In the genomic region with DNA sequence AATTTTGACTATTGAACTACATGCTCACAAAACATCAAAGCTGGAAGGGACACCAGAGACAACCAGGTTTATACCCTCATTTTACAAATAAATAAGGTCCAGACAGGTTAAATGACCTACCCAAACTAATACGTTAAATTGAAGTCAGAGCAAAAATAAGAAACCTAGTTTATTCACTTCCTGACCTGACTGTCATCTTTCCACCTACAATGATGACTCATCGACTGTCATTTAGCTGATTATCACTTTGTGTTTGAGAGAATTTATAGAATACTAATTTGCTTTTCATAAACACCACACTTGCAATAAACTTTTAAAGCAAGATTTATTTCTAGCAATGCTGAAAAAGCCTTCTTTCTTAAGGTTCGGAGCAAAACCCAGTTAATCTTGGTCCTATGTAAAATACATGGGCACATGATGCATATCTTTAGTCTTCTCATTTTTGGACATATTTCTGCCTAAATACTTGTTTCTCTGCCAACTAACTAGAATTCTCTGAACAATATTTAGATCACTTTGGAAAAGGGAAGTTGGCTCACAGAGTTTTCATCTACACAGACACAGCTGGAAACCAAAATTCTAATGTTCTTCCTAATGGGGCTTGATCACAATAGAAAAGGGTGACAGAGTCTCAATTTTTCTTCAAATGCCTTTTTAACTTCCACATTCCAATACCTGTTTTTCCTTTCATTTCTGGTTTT, we compare ENCODE assay signal across 13 cellular contexts. TPM values are rescaled to one million over a fixed set of nuclear protein-coding genes. Genes with fewer than 3 reads are reported as not detected.
DNase-seq lines count a peak whose midpoint lies in the region; ATAC-seq and TF ChIP-seq lines count a peak whose summit lies in the region.
"Had no signal": no experiment of that assay in that cellular context is flagged by ENCODE, and none has a peak within 500 bp of the region (broad histone marks: within the 10 kb centered on the region; RNA-seq: fewer than 3 reads in every experiment).

No MANE protein-coding gene starts in this region.

- no peak for DNase-seq in activated T-cell treated with anti-CD3 and anti-CD28 coated beads, Interleukin-2, amount 50 U/mL, for 72 hours
- DNase-seq in activated T-cell treated with anti-CD3 and anti-CD28 coated beads for 4 hours (no peak), neural progenitor cell (ENCODE audit: low spot score) (no peak), trophoblast cell (no peak)
- DNase-seq in activated CD4-positive, alpha-beta memory T cell treated with anti-CD3 and anti-CD28 coated beads, Interleukin-2, amount 10 ng/mL, durations not matched to agents 7 days and 5 days = no peak
- DNase-seq in effector memory CD4-positive, alpha-beta T cell = no peak
- DNase-seq: activated CD4-positive, alpha-beta T cell treated with anti-CD3 and anti-CD28 coated beads, Interleukin-2, amount 50 U/mL, for 48 hours; transverse colon had no signal

- no peak overlapping the region for H3K4me2 ChIP-seq in neural progenitor cell
- H3K4me2 ChIP-seq in trophoblast cell (ENCODE audit: low read length) = no peak overlapping the region

- no peak for TF ChIP-seq CTCF in neural progenitor cell (IDR thresholded peaks at IDR 0.05)

- H3K27ac ChIP-seq in neural progenitor cell (no peak overlapping the region), trophoblast cell (ENCODE audit: low read depth, low read length) (no peak overlapping the region)
- H3K27ac ChIP-seq in effector memory CD4-positive, alpha-beta T cell (ENCODE audit: insufficient read depth, low read length, poor library complexity, severe bottlenecking) = no peak overlapping the region
- H3K27ac ChIP-seq: right atrium auricular region, transverse colon had no signal

- no peaks in the 10 kb centered on the region for H3K79me1 ChIP-seq in trophoblast cell (ENCODE audit: low read length)

- POLR2A ChIA-PET in activated CD4-positive, alpha-beta memory T cell treated with anti-CD3 and anti-CD28 coated beads, Interleukin-2, amount 10 ng/mL, durations not matched to agents 7 days and 5 days (lab: Charles Lee) = interaction anchor here (0.8 to 1.4 kb wide), 3 partner anchors 9 to 47 kb away, joined by 3 to 6 read pairs (median 3); no protein-coding TSS in a partner anchor

- no peaks in the 10 kb centered on the region for H3K36me3 Mint-ChIP-seq in activated T-cell treated with anti-CD3 and anti-CD28 coated beads, Interleukin-2, amount 50 U/mL, for 72 hours (ENCODE audit: insufficient read depth in 2 of 2)
- H3K36me3 Mint-ChIP-seq in activated CD4-positive, alpha-beta memory T cell treated with anti-CD3 and anti-CD28 coated beads, Interleukin-2, amount 10 ng/mL, durations not matched to agents 7 days and 5 days (ENCODE audit: low read depth) = peaks cover 15% of the 10 kb centered on the region
- H3K36me3 Mint-ChIP-seq in neural progenitor cell = peaks cover 2% of the 10 kb centered on the region

- peaks cover 80% of the 10 kb centered on the region for H3K4me1 Mint-ChIP-seq in activated T-cell treated with anti-CD3 and anti-CD28 coated beads, Interleukin-2, amount 50 U/mL, for 72 hours (ENCODE audit: low read depth)
- H3K4me1 Mint-ChIP-seq in activated CD4-positive, alpha-beta memory T cell treated with anti-CD3 and anti-CD28 coated beads, Interleukin-2, amount 10 ng/mL, durations not matched to agents 7 days and 5 days = peaks cover 54% of the 10 kb centered on the region
- H3K4me1 Mint-ChIP-seq in neural progenitor cell = peaks cover 19% of the 10 kb centered on the region

- WGBS in trophoblast cell (ENCODE audit: extremely low coverage, insufficient coverage, insufficient read length) = no CpG with 5 or more reads among the region's 3 CpGs

- no peak overlapping the region for H2BK120ac ChIP-seq in trophoblast cell (ENCODE audit: insufficient read depth, low read length, poor library complexity)

- H3K4ac ChIP-seq in trophoblast cell (ENCODE audit: low read depth, low read length) = no peak overlapping the region

- H4K91ac ChIP-seq in trophoblast cell (ENCODE audit: low read depth, low read length) = no peak overlapping the region

- H3K79me2 ChIP-seq in neural progenitor cell (ENCODE audit: low read depth) = no peaks in the 10 kb centered on the region
- no peaks in the 10 kb centered on the region for H3K79me2 ChIP-seq in trophoblast cell (ENCODE audit: control insufficient read depth, insufficient read depth, low read length, poor library complexity)

- peak; percentile 16 to 34 for ATAC-seq in activated T-cell treated with anti-CD3 and anti-CD28 coated beads, Interleukin-2, amount 50 U/mL, for 72 hours (replicated peaks in 1 of 2)
- ATAC-seq in HG02981 (IDR thresholded peaks at IDR 0.05; ENCODE audit: unreplicated experiment) (peak; percentile 52), GM21528 (IDR thresholded peaks at IDR 0.05; ENCODE audit: low FRiP score, unreplicated experiment) (no peak)

- peak overlapping the region; percentile 50 to 87 for H3K4me3 Mint-ChIP-seq in activated T-cell treated with anti-CD3 and anti-CD28 coated beads, Interleukin-2, amount 50 U/mL, for 72 hours
- no peak overlapping the region for H3K4me3 Mint-ChIP-seq in activated CD4-positive, alpha-beta memory T cell treated with anti-CD3 and anti-CD28 coated beads, Interleukin-2, amount 10 ng/mL, durations not matched to agents 7 days and 5 days
- no peak overlapping the region for H3K4me3 Mint-ChIP-seq in neural progenitor cell

- peaks cover 0 to 1% of the 10 kb centered on the region in 2 donors for H3K9me3 Mint-ChIP-seq in activated T-cell treated with anti-CD3 and anti-CD28 coated beads, Interleukin-2, amount 50 U/mL, for 72 hours
- H3K9me3 Mint-ChIP-seq in activated CD4-positive, alpha-beta memory T cell treated with anti-CD3 and anti-CD28 coated beads, Interleukin-2, amount 10 ng/mL, durations not matched to agents 7 days and 5 days = peaks cover 3% of the 10 kb centered on the region
- H3K9me3 Mint-ChIP-seq in neural progenitor cell = no peaks in the 10 kb centered on the region

- no peak overlapping the region for H3K18ac ChIP-seq in trophoblast cell (ENCODE audit: low read length)

- H3K14ac ChIP-seq in trophoblast cell (ENCODE audit: low read length) = no peak overlapping the region

- H3K9me3 ChIP-seq in neural progenitor cell (ENCODE audit: low read depth) (no peaks in the 10 kb centered on the region), trophoblast cell (ENCODE audit: insufficient read depth, low read depth, low read length) (no peaks in the 10 kb centered on the region)
- H3K9me3 ChIP-seq in effector memory CD4-positive, alpha-beta T cell (ENCODE audit: control insufficient read depth, low read length) = no peaks in the 10 kb centered on the region
- H3K9me3 ChIP-seq: right atrium auricular region, transverse colon had no signal

- no peak overlapping the region for H4K12ac ChIP-seq in trophoblast cell (ENCODE audit: low read depth, low read length)

- H3K4me3 ChIP-seq in neural progenitor cell (no peak overlapping the region), trophoblast cell (ENCODE audit: low read depth, low read length) (no peak overlapping the region)
- H3K4me3 ChIP-seq in effector memory CD4-positive, alpha-beta T cell (ENCODE audit: insufficient read depth, low read depth, low read length, poor library complexity, severe bottlenecking) = no peak overlapping the region
- H3K4me3 ChIP-seq: right atrium auricular region, transverse colon had no signal

- H3F3A ChIP-seq in neural progenitor cell (ENCODE audit: low read depth) = no peaks in the 10 kb centered on the region

- no peak overlapping the region for H3K23ac ChIP-seq in trophoblast cell (ENCODE audit: low read length)

- H3K36me3 ChIP-seq in neural progenitor cell (no peaks in the 10 kb centered on the region), trophoblast cell (ENCODE audit: control insufficient read depth in 1 of 2, insufficient read depth in 2 of 2, low read length in 2 of 2) (no peaks in the 10 kb centered on the region)
- H3K36me3 ChIP-seq in effector memory CD4-positive, alpha-beta T cell (ENCODE audit: control insufficient read depth, insufficient read depth, low read length) = no peaks in the 10 kb centered on the region
- H3K36me3 ChIP-seq: right atrium auricular region, transverse colon had no signal

- H3K9ac ChIP-seq in neural progenitor cell (no peak overlapping the region), trophoblast cell (ENCODE audit: low read length) (no peak overlapping the region)

- H2AK5ac ChIP-seq in trophoblast cell (ENCODE audit: low read length) = no peak overlapping the region

- H4K20me1 ChIP-seq in neural progenitor cell (ENCODE audit: low read depth) = no peaks in the 10 kb centered on the region

- H3K4me1 ChIP-seq in neural progenitor cell (peaks cover 5% of the 10 kb centered on the region), trophoblast cell (ENCODE audit: control insufficient read depth in 1 of 2, insufficient read depth in 2 of 2, low read length in 2 of 2) (no peaks in the 10 kb centered on the region)
- H3K4me1 ChIP-seq in effector memory CD4-positive, alpha-beta T cell (ENCODE audit: control insufficient read depth, insufficient read depth, low read length, poor library complexity, severe bottlenecking) = no peaks in the 10 kb centered on the region
- H3K4me1 ChIP-seq: transverse colon had no signal

- no peak overlapping the region for H2BK5ac ChIP-seq in trophoblast cell (ENCODE audit: low read depth, low read length, poor library complexity)

- H2AFZ ChIP-seq in neural progenitor cell (replicated peaks) (no peak overlapping the region), trophoblast cell (ENCODE audit: insufficient read depth, low read length, poor library complexity) (no peak overlapping the region)

- no peak overlapping the region for H2BK12ac ChIP-seq in trophoblast cell (ENCODE audit: low read length)

- no peaks in the 10 kb centered on the region for H3K27me3 ChIP-seq in neural progenitor cell
- no peaks in the 10 kb centered on the region for H3K27me3 ChIP-seq in effector memory CD4-positive, alpha-beta T cell (replicated peaks; ENCODE audit: control insufficient read depth, insufficient read depth, low read length, poor library complexity, severe bottlenecking)
- H3K27me3 ChIP-seq in trophoblast cell (ENCODE audit: insufficient read depth, low read length) = no peaks in the 10 kb centered on the region
- H3K27me3 ChIP-seq: right atrium auricular region, transverse colon had no signal

- H3K27me3 Mint-ChIP-seq in activated T-cell treated with anti-CD3 and anti-CD28 coated beads, Interleukin-2, amount 50 U/mL, for 72 hours (ENCODE audit: low read depth) = no peaks in the 10 kb centered on the region
- no peaks in the 10 kb centered on the region for H3K27me3 Mint-ChIP-seq in activated CD4-positive, alpha-beta memory T cell treated with anti-CD3 and anti-CD28 coated beads, Interleukin-2, amount 10 ng/mL, durations not matched to agents 7 days and 5 days
- no peaks in the 10 kb centered on the region for H3K27me3 Mint-ChIP-seq in neural progenitor cell (ENCODE audit: insufficient read depth, low read depth)

- H4K8ac ChIP-seq in trophoblast cell (ENCODE audit: low read depth, low read length) = no peak overlapping the region

- H3K27ac Mint-ChIP-seq in activated T-cell treated with anti-CD3 and anti-CD28 coated beads, Interleukin-2, amount 50 U/mL, for 72 hours = peak overlapping the region; percentile 60
- H3K27ac Mint-ChIP-seq in activated CD4-positive, alpha-beta memory T cell treated with anti-CD3 and anti-CD28 coated beads, Interleukin-2, amount 10 ng/mL, durations not matched to agents 7 days and 5 days = peak overlapping the region; percentile 79
- peak overlapping the region; percentile 20 for H3K27ac Mint-ChIP-seq in neural progenitor cell

- CTCF ChIA-PET in activated CD4-positive, alpha-beta memory T cell treated with anti-CD3 and anti-CD28 coated beads, Interleukin-2, amount 10 ng/mL, durations not matched to agents 7 days and 5 days (lab: Charles Lee) = interaction anchor here (0.6 to 1.2 kb wide), 3 partner anchors 9 to 97 kb away, joined by 3 to 6 read pairs (median 4); no protein-coding TSS in a partner anchor

RNA-seq across cellular contexts. Expression of a gene that starts 16.7 kb away (rescaled TPM):
- total RNA-seq in activated T-cell treated with anti-CD3 and anti-CD28 coated beads, Interleukin-2, amount 50 U/mL, for 72 hours = 10 to 100 TPM; 15.3 to 24.0 TPM
- 10 to 100 TPM; 18.0 to 19.2 TPM for total RNA-seq in activated CD4-positive, alpha-beta memory T cell treated with anti-CD3 and anti-CD28 coated beads, Interleukin-2, amount 10 ng/mL, durations not matched to agents 7 days and 5 days
- 1.7 and 2.4 TPM in 2 replicates for total RNA-seq in neural progenitor cell (ENCODE audit: low replicate concordance)
- polyA plus RNA-seq in trophoblast cell (2013) = 0.04 and 0.10 TPM in 2 replicates
- total RNA-seq: epithelial cell of proximal tubule, MCF 10A had no signal

Comparison
In these comparisons a context has a peak if more than half of its experiments do, and no peak if none do; other contexts are left out.
1. H3K27ac Mint-ChIP-seq: peak in every context shown above with its lines; median percentile 79 in activated CD4-positive, alpha-beta memory T cell treated with anti-CD3 and anti-CD28 coated beads, Interleukin-2, amount 10 ng/mL, durations not matched to agents 7 days and 5 days; 60 in activated T-cell treated with anti-CD3 and anti-CD28 coated beads, Interleukin-2, amount 50 U/mL, for 72 hours; 20 in neural progenitor cell.
2. H3K4me3 Mint-ChIP-seq: peak in activated T-cell treated with anti-CD3 and anti-CD28 coated beads, Interleukin-2, amount 50 U/mL, for 72 hours (2 of 2); none in activated CD4-positive, alpha-beta memory T cell treated with anti-CD3 and anti-CD28 coated beads, Interleukin-2, amount 10 ng/mL, durations not matched to agents 7 days and 5 days (single experiment) and neural progenitor cell (single experiment).